In the genomic region with DNA sequence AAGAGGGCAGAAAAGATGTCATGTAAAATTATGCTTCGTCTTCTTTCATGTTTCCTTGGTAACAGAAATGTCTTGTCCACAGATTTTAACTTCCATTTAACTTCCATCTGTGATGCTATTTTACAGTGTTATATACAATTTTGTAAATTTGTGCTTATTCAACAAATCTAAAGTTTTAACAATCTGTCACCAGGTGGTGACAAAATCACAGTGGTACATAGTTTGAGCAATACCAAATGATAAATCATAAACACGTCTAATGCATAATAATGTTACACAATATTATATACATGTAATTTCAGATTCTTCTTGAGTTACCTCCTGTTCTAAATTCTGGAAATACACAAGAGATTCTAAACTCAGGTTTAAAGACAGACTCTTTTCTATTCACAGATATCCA, we compare ENCODE assay signal across 17 cellular contexts.
DNase-seq lines count a peak whose midpoint lies in the region; ATAC-seq and TF ChIP-seq lines count a peak whose summit lies in the region.
"Had no signal": no experiment of that assay in that cellular context is flagged by ENCODE, and none has a peak within 500 bp of the region (broad histone marks: within the 10 kb centered on the region; RNA-seq: fewer than 3 reads in every experiment).

No MANE protein-coding gene starts in this region.

- H3K27me3 ChIP-seq in foreskin keratinocyte: no peaks in the 10 kb centered on the region
- H3K27me3 ChIP-seq: MG63 had no signal

- H3K4me3 ChIP-seq in choroid plexus epithelial cell (ENCODE audit: low read depth, low read length): no peak overlapping the region
- H3K4me3 ChIP-seq: GM23338, MG63 had no signal

- DNase-seq in HT-29 (ENCODE audit: low spot score): peak; percentile 1
- DNase-seq in RWPE1 (ENCODE audit: low spot score): no peak
- DNase-seq in choroid plexus epithelial cell (ENCODE audit: low read depth): peak; percentile 3
- DNase-seq in foreskin keratinocyte: no peak
- DNase-seq: GF-D8; KBM-7; MG63; NCI-H1105 treated with DMSO at 0.1 percent for 48 hours; NCI-H187; NCI-H69; NK-92 treated with Interleukin-12 subunit alpha and Interleukin-12 subunit beta, amount 100 ng/mL, for 24 hours; PC-3; SHP77 had no signal

- ATAC-seq in foreskin keratinocyte (no peak), GM21390 (IDR thresholded peaks at IDR 0.05; ENCODE audit: unreplicated experiment) (no peak), HG02763 (IDR thresholded peaks at IDR 0.05; ENCODE audit: unreplicated experiment) (no peak), HG02938 (IDR thresholded peaks at IDR 0.05; ENCODE audit: unreplicated experiment) (no peak)
- ATAC-seq: GM23338, PC-3 had no signal

- no peaks in the 10 kb centered on the region for H3K4me1 ChIP-seq in foreskin keratinocyte

- peak; percentile 32 for TF ChIP-seq CTCF in RWPE1 (conservative IDR thresholded peaks at IDR 0.05; ENCODE audit: low read depth)
- TF ChIP-seq CTCF in choroid plexus epithelial cell (conservative IDR thresholded peaks at IDR 0.05; ENCODE audit: low read depth, low read length): no peak
- TF ChIP-seq CTCF in foreskin keratinocyte (conservative IDR thresholded peaks at IDR 0.05): peak; percentile 43

- POLR2A ChIA-PET in RWPE1 (lab: Yijun Ruan, JAX; ENCODE audit: low non-redundant PET): no interaction called here

- CTCF ChIA-PET in RWPE1 (lab: Yijun Ruan, JAX): no interaction called here

- H3K27ac ChIP-seq in RWPE1 (no peak overlapping the region), foreskin keratinocyte (no peak overlapping the region)

Comparison
In these comparisons a context has a peak if more than half of its experiments do, and no peak if none do; other contexts are left out.
1. DNase-seq: peak in HT-29 (single experiment) and choroid plexus epithelial cell (single experiment); none in RWPE1 (single experiment) and foreskin keratinocyte (0 of 2).